In the genomic region with DNA sequence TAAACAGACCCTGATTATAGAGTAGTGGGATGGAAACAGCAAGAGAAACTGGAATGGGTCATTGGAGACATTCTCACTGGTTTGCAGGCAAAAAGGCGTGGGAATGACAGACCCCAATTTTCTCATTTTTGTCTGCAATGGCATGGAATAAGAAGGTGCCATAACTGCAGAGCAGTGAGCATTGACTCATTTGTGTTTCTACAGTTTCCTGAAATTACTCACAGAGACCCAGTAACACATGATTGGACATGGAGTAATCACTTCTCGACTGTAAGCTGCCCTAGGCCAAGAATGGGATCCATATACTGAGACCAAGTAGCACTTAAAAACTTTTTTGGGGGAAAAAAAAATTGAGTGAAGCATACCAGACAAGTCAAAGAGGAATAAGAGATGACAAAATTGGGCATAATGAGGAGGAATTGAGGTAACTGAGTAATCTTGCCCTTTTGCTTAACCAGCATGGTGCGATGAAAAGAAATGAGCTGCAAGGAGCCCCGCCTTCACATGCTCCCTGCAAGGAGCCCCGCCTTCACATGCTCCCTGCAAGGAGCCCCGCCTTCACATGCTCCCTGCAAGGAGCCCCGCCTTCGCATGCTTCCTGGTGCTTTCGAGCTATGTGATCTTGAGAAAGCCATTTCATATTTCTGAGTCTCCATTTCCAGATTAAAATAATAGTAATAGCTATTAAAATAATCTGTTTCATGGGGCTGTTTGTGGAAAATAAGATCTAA, we compare ENCODE assay signal across 10 cellular contexts. TPM values are rescaled to one million over a fixed set of nuclear protein-coding genes. Genes with fewer than 3 reads are reported as not detected.
DNase-seq lines count a peak whose midpoint lies in the region; ATAC-seq and TF ChIP-seq lines count a peak whose summit lies in the region.
"Had no signal": no experiment of that assay in that cellular context is flagged by ENCODE, and none has a peak within 500 bp of the region (broad histone marks: within the 10 kb centered on the region; RNA-seq: fewer than 3 reads in every experiment).

No MANE protein-coding gene starts in this region.

- H3K27me3 ChIP-seq in lower lobe of right lung (ENCODE audit: low read depth) = no peaks in the 10 kb centered on the region
- H3K27me3 ChIP-seq: cardiac muscle cell had no signal

- ATAC-seq in HG03066 (IDR thresholded peaks at IDR 0.05; ENCODE audit: low read depth, unreplicated experiment) (peak; percentile 42), lower lobe of right lung (peak; percentile 63 to 90), HG03457 (IDR thresholded peaks at IDR 0.05; ENCODE audit: unreplicated experiment) (no peak), GM19023 (IDR thresholded peaks at IDR 0.05; ENCODE audit: unreplicated experiment) (no peak)

- DNase-seq in DMS79 treated with DMSO at 0.1 percent for 48 hours (lab: John Stamatoyannopoulos, UW) = peak; percentile 73
- peak; percentile 18 for DNase-seq in activated T-cell treated with anti-CD3 and anti-CD28 coated beads for 48 hours (ENCODE audit: low read depth)
- DNase-seq in lower lobe of right lung = peak; percentile 82
- DNase-seq in Kasumi-1 (lab: John Stamatoyannopoulos, UW) = no peak
- DNase-seq in C1 segment of cervical spinal cord (lab: John Stamatoyannopoulos, UW) = no peak

- peaks cover 3% of the 10 kb centered on the region for H3K36me3 ChIP-seq in lower lobe of right lung
- H3K36me3 ChIP-seq: cardiac muscle cell, thoracic aorta had no signal

- peaks cover 21% of the 10 kb centered on the region for H3K4me1 ChIP-seq in lower lobe of right lung

- no peak overlapping the region for H3K27ac ChIP-seq in lower lobe of right lung
- H3K27ac ChIP-seq: cardiac muscle cell, thoracic aorta had no signal

- intact Hi-C loops in lower lobe of right lung (cut with DNase I) = no loop called here

- TF ChIP-seq CTCF in lower lobe of right lung (IDR thresholded peaks at IDR 0.05) = no peak

- peak overlapping the region; percentile 13 for H3K4me3 ChIP-seq in lower lobe of right lung
- H3K4me3 ChIP-seq: cardiac muscle cell, thoracic aorta had no signal

- no peaks in the 10 kb centered on the region for H3K9me3 ChIP-seq in lower lobe of right lung
- H3K9me3 ChIP-seq: thoracic aorta had no signal

RNA-seq across cellular contexts. Expression of a gene that starts 44.2 kb away (rescaled TPM):
- total RNA-seq in lower lobe of right lung = 63.7 TPM

RNA-seq across cellular contexts. Expression of a gene that starts 51.1 kb away (rescaled TPM):
- total RNA-seq in lower lobe of right lung = 38.6 TPM

Comparison
In these comparisons a context has a peak if more than half of its experiments do, and no peak if none do; other contexts are left out.
1. DNase-seq: peak in DMS79 treated with DMSO at 0.1 percent for 48 hours (single experiment), activated T-cell treated with anti-CD3 and anti-CD28 coated beads for 48 hours (single experiment) and lower lobe of right lung (single experiment); none in Kasumi-1 (0 of 2) and C1 segment of cervical spinal cord (0 of 14).
2. ATAC-seq: peak in HG03066 (single experiment) and lower lobe of right lung (2 of 2); none in HG03457 (single experiment) and GM19023 (single experiment).